16 cellular contexts compared by ENCODE assay signal in genomic region chr3:123692041-123692440, GRCh38.
DNase-seq lines count a peak whose midpoint lies in the region; ATAC-seq and TF ChIP-seq lines count a peak whose summit lies in the region.
"Had no signal": no experiment of that assay in that cellular context is flagged by ENCODE, and none has a peak within 500 bp of the region (broad histone marks: within the 10 kb centered on the region; RNA-seq: fewer than 3 reads in every experiment).

No MANE protein-coding gene starts in this region.

- H3K36me3 ChIP-seq in esophagus muscularis mucosa (peaks cover 0 to 64% (median 18%) of the 10 kb centered on the region in 4 donors), prostate gland (no peaks in the 10 kb centered on the region), Karpas-422 (ENCODE audit: insufficient read depth, low read length) (no peaks in the 10 kb centered on the region)
- H3K36me3 ChIP-seq: colonic mucosa, ovary had no signal

- H3K9ac ChIP-seq in Karpas-422 (ENCODE audit: low read length): no peak overlapping the region

- TF ChIP-seq EP300 in esophagus muscularis mucosa (IDR thresholded peaks at IDR 0.05): no peak

- no peak overlapping the region for H3K4me2 ChIP-seq in Karpas-422 (ENCODE audit: low read depth, low read length, poor library complexity, severe bottlenecking)

- H2AFZ ChIP-seq in Karpas-422 (ENCODE audit: low read length): no peak overlapping the region

- TF ChIP-seq CTCF in esophagus muscularis mucosa (IDR thresholded peaks at IDR 0.05) (no peak), prostate gland (IDR thresholded peaks at IDR 0.05) (no peak)

- TF ChIP-seq POLR2A in esophagus muscularis mucosa (IDR thresholded peaks at IDR 0.05; ENCODE audit: low read depth): no peak
- TF ChIP-seq POLR2A in prostate gland (IDR thresholded peaks at IDR 0.05): no peak

- H3K4me3 ChIP-seq in right cardiac atrium (ENCODE audit: low read length) (no peak overlapping the region), esophagus muscularis mucosa (peak overlapping the region; percentile 4 to 81 (median 46)), prostate gland (no peak overlapping the region), Karpas-422 (ENCODE audit: low read length) (no peak overlapping the region)
- H3K4me3 ChIP-seq: colonic mucosa, ovary had no signal

- no peaks in the 10 kb centered on the region for H3K79me2 ChIP-seq in Karpas-422 (ENCODE audit: low read length)

- 58% methylated on average over 9 of the region's 9 CpGs for WGBS in right cardiac atrium
- WGBS in esophagus muscularis mucosa: 30% methylated on average over 9 of the region's 9 CpGs
- 76% methylated on average over 9 of the region's 9 CpGs for WGBS in prostate gland

- H3K9me2 ChIP-seq in Karpas-422 (replicated peaks; ENCODE audit: insufficient read depth, low read length): no peaks in the 10 kb centered on the region

- intact Hi-C loops in right cardiac atrium (cut with DNase I) (no loop called here), Right ventricle myocardium inferior (cut with DNase I) (no loop called here), esophagus muscularis mucosa (cut with DNase I) (no loop called here), prostate gland (cut with DNase I) (no loop called here)

- H3K9me3 ChIP-seq in right cardiac atrium (ENCODE audit: control insufficient read depth, low read length) (no peaks in the 10 kb centered on the region), esophagus muscularis mucosa (no peaks in the 10 kb centered on the region), prostate gland (no peaks in the 10 kb centered on the region), Karpas-422 (ENCODE audit: low read length) (no peaks in the 10 kb centered on the region)
- H3K9me3 ChIP-seq: colonic mucosa, ovary had no signal

- no peak for DNase-seq in right cardiac atrium
- DNase-seq in Right ventricle myocardium inferior (ENCODE audit: missing footprints): no peak
- no peak for DNase-seq in esophagus muscularis mucosa (ENCODE audit: extremely low spot score)
- no peak for DNase-seq in prostate gland (ENCODE audit: low spot score)
- no peak for DNase-seq in Karpas-422
- no peak for DNase-seq in NAMALWA (ENCODE audit: low spot score)
- no peak for DNase-seq in activated T-cell treated with anti-CD3 and anti-CD28 coated beads, Interleukin-2, amount 50 U/mL, for 72 hours
- no peak for DNase-seq in NCI-H748 treated with DMSO at 0.1 percent for 48 hours (lab: John Stamatoyannopoulos, UW)
- DNase-seq: ACHN; activated CD4-positive, alpha-beta T cell treated with anti-CD3 and anti-CD28 coated beads, Interleukin-2, amount 10 ng/mL, durations not matched to agents 7 days and 5 days; colonic mucosa; GF-D8; NCI-H2081 treated with DMSO at 0.1 percent for 48 hours; ovary had no signal

- H3K4me1 Mint-ChIP-seq in activated T-cell treated with anti-CD3 and anti-CD28 coated beads, Interleukin-2, amount 50 U/mL, for 72 hours (ENCODE audit: low read depth): no peaks in the 10 kb centered on the region
- H3K4me1 Mint-ChIP-seq: activated CD4-positive, alpha-beta T cell treated with anti-CD3 and anti-CD28 coated beads, Interleukin-2, amount 10 ng/mL, durations not matched to agents 7 days and 5 days had no signal

- H3K4me1 ChIP-seq in right cardiac atrium (ENCODE audit: control insufficient read depth, insufficient read depth, low read length): peaks cover 19% of the 10 kb centered on the region
- H3K4me1 ChIP-seq in esophagus muscularis mucosa: peaks cover 72 to 99% (median 98%) of the 10 kb centered on the region in 4 donors
- no peaks in the 10 kb centered on the region for H3K4me1 ChIP-seq in prostate gland (replicated peaks)
- H3K4me1 ChIP-seq in Karpas-422 (ENCODE audit: low read length): no peaks in the 10 kb centered on the region
- H3K4me1 ChIP-seq: colonic mucosa had no signal

- H3K36me3 Mint-ChIP-seq in activated T-cell treated with anti-CD3 and anti-CD28 coated beads, Interleukin-2, amount 50 U/mL, for 72 hours (ENCODE audit: insufficient read depth in 2 of 2): no peaks in the 10 kb centered on the region

- no peaks in the 10 kb centered on the region for H3K9me3 Mint-ChIP-seq in activated T-cell treated with anti-CD3 and anti-CD28 coated beads, Interleukin-2, amount 50 U/mL, for 72 hours
- H3K9me3 Mint-ChIP-seq: activated CD4-positive, alpha-beta T cell treated with anti-CD3 and anti-CD28 coated beads, Interleukin-2, amount 10 ng/mL, durations not matched to agents 7 days and 5 days; activated T-helper 1 cell treated with anti-CD3 and anti-CD28 coated beads, Interleukin-12 subunit alpha, Interleukin-12 subunit beta, Interleukin-2, Interleukin-4 antibody, amounts not matched to agents 30 ng/mL and 10 ng/mL and 1 ng/mL, durations not matched to agents 14 hours and 24 hours and 36 hours; T-helper 2 cell treated with Interferon-gamma antibody and Interleukin-4, amounts not matched to agents 5 μg/mL and 100 μg/mL, for 36 hours had no signal

- H3K27me3 ChIP-seq in right cardiac atrium (ENCODE audit: control insufficient read depth, insufficient read depth) (no peaks in the 10 kb centered on the region), esophagus muscularis mucosa (no peaks in the 10 kb centered on the region), prostate gland (replicated peaks; ENCODE audit: insufficient read depth) (no peaks in the 10 kb centered on the region), Karpas-422 (ENCODE audit: low read length) (no peaks in the 10 kb centered on the region)
- H3K27me3 ChIP-seq: colonic mucosa, ovary had no signal

- H3K27ac ChIP-seq in right cardiac atrium (ENCODE audit: low read length) (peak overlapping the region; percentile 40), esophagus muscularis mucosa (replicated peaks in 1 of 4) (peak overlapping the region; percentile 94 to 97 (median 96)), prostate gland (peak overlapping the region; percentile 45 to 53), Karpas-422 (ENCODE audit: low read length) (no peak overlapping the region)
- H3K27ac ChIP-seq: colonic mucosa, ovary had no signal

- H3K4me3 Mint-ChIP-seq in activated T-cell treated with anti-CD3 and anti-CD28 coated beads, Interleukin-2, amount 50 U/mL, for 72 hours: no peak overlapping the region
- H3K4me3 Mint-ChIP-seq: activated CD4-positive, alpha-beta T cell treated with anti-CD3 and anti-CD28 coated beads, Interleukin-2, amount 10 ng/mL, durations not matched to agents 7 days and 5 days; activated T-helper 1 cell treated with anti-CD3 and anti-CD28 coated beads, Interleukin-12 subunit alpha, Interleukin-12 subunit beta, Interleukin-2, Interleukin-4 antibody, amounts not matched to agents 30 ng/mL and 10 ng/mL and 1 ng/mL, durations not matched to agents 14 hours and 24 hours and 36 hours; T-helper 2 cell treated with Interferon-gamma antibody and Interleukin-4, amounts not matched to agents 5 μg/mL and 100 μg/mL, for 36 hours had no signal

- no peaks in the 10 kb centered on the region for H4K20me1 ChIP-seq in Karpas-422 (ENCODE audit: insufficient read depth, low read depth, low read length)

- no peak overlapping the region for H3K27ac Mint-ChIP-seq in activated T-cell treated with anti-CD3 and anti-CD28 coated beads, Interleukin-2, amount 50 U/mL, for 72 hours
- H3K27ac Mint-ChIP-seq: activated CD4-positive, alpha-beta T cell treated with anti-CD3 and anti-CD28 coated beads, Interleukin-2, amount 10 ng/mL, durations not matched to agents 7 days and 5 days; activated T-helper 1 cell treated with anti-CD3 and anti-CD28 coated beads, Interleukin-12 subunit alpha, Interleukin-12 subunit beta, Interleukin-2, Interleukin-4 antibody, amounts not matched to agents 30 ng/mL and 10 ng/mL and 1 ng/mL, durations not matched to agents 14 hours and 24 hours and 36 hours; T-helper 2 cell treated with Interferon-gamma antibody and Interleukin-4, amounts not matched to agents 5 μg/mL and 100 μg/mL, for 36 hours had no signal

- ATAC-seq in right cardiac atrium: peak in 1 of 2 donors; percentile 40
- no peak for ATAC-seq in Right ventricle myocardium inferior
- no peak for ATAC-seq in activated T-cell treated with anti-CD3 and anti-CD28 coated beads, Interleukin-2, amount 50 U/mL, for 72 hours (replicated peaks in 1 of 2)

- no peaks in the 10 kb centered on the region for H3K27me3 Mint-ChIP-seq in activated T-cell treated with anti-CD3 and anti-CD28 coated beads, Interleukin-2, amount 50 U/mL, for 72 hours (ENCODE audit: low read depth)
- H3K27me3 Mint-ChIP-seq: activated CD4-positive, alpha-beta T cell treated with anti-CD3 and anti-CD28 coated beads, Interleukin-2, amount 10 ng/mL, durations not matched to agents 7 days and 5 days had no signal

Comparison
In these comparisons a context has a peak if more than half of its experiments do, and no peak if none do; other contexts are left out.
1. H3K4me3 ChIP-seq: peak in esophagus muscularis mucosa (4 of 4); none in right cardiac atrium (single experiment), prostate gland (0 of 2) and Karpas-422 (single experiment).